26 cellular contexts compared by ENCODE assay signal in the genomic region with DNA sequence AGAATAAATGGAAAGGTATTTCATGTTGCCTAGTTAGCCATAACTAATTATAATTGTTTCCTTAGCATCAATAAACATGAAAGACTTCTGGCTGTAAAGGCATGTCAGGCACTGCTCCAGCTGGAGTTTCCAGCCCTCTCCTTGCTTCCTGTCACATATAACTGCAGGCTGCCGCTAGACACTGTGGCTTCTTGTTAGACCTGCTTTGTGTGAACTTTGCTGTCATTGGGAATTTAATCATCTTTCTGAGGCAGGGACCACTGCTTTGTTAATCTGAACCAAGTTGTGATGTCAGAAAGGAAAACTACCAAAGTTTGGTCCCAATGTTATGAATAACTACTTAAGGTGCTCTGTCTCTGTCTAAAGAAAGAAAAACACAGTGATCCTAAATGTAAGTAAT.
DNase-seq lines count a peak whose midpoint lies in the region; ATAC-seq and TF ChIP-seq lines count a peak whose summit lies in the region.
"Had no signal": no experiment of that assay in that cellular context is flagged by ENCODE, and none has a peak within 500 bp of the region (broad histone marks: within the 10 kb centered on the region; RNA-seq: fewer than 3 reads in every experiment).

No MANE protein-coding gene starts in this region.

- peaks cover 0 to 3% of the 10 kb centered on the region in 2 donors for H3K27me3 Mint-ChIP-seq in natural killer cell (ENCODE audit: low read depth in 2 of 2)
- H3K27me3 Mint-ChIP-seq in activated CD4-positive, alpha-beta memory T cell treated with anti-CD3 and anti-CD28 coated beads for 36 hours = peaks cover 2% of the 10 kb centered on the region

- H3F3A ChIP-seq in SK-N-SH (replicated peaks; ENCODE audit: insufficient read depth) = peaks cover 10% of the 10 kb centered on the region

- TF ChIP-seq RAD21 in SK-N-SH (IDR thresholded peaks at IDR 0.05; ENCODE audit: low read length) = no peak

- WGBS in SK-N-SH (ENCODE audit: low lambda C conversion rate) = 85% methylated on average over 1 of the region's 1 CpG

- H3K36me3 ChIP-seq in SK-N-SH (replicated peaks in 1 of 2; ENCODE audit: control insufficient read depth in 1 of 2, insufficient read depth in 2 of 2, low read length in 1 of 2) (no peaks in the 10 kb centered on the region), upper lobe of right lung (no peaks in the 10 kb centered on the region)
- H3K36me3 ChIP-seq: gastrocnemius medialis, pancreas had no signal

- H3K4me3 ChIP-seq in SK-N-SH (ENCODE audit: low read depth in 2 of 2, low read length in 1 of 2) = no peak overlapping the region
- no peak overlapping the region for H3K4me3 ChIP-seq in epithelial cell of esophagus (ENCODE audit: low read length)
- H3K4me3 ChIP-seq in upper lobe of right lung = no peak overlapping the region
- H3K4me3 ChIP-seq: gastrocnemius medialis, pancreas, testis had no signal

- POLR2A ChIA-PET in SK-N-SH (lab: Yijun Ruan, JAX) = no interaction called here
- POLR2A ChIA-PET in activated CD4-positive, alpha-beta memory T cell treated with anti-CD3 and anti-CD28 coated beads for 36 hours (lab: Charles Lee) = no interaction called here

- peaks cover 0 to 2% of the 10 kb centered on the region in 2 donors for H3K9me3 Mint-ChIP-seq in natural killer cell
- H3K9me3 Mint-ChIP-seq in activated CD4-positive, alpha-beta memory T cell treated with anti-CD3 and anti-CD28 coated beads for 36 hours = no peaks in the 10 kb centered on the region
- H3K9me3 Mint-ChIP-seq: nephron had no signal

- H3K36me3 Mint-ChIP-seq in natural killer cell = no peaks in the 10 kb centered on the region
- no peaks in the 10 kb centered on the region for H3K36me3 Mint-ChIP-seq in activated CD4-positive, alpha-beta memory T cell treated with anti-CD3 and anti-CD28 coated beads for 36 hours

- TF ChIP-seq CTCF in SK-N-SH (IDR thresholded peaks at IDR 0.05) (no peak), epithelial cell of esophagus (IDR thresholded peaks at IDR 0.05; ENCODE audit: insufficient read depth, low read depth, low read length, missing control alignments) (no peak), natural killer cell (IDR thresholded peaks at IDR 0.05) (no peak), upper lobe of right lung (IDR thresholded peaks at IDR 0.05) (no peak)

- H3K4me1 ChIP-seq in SK-N-SH (ENCODE audit: control insufficient read depth in 1 of 2, insufficient read depth in 2 of 2, low read depth in 1 of 2, low read length in 1 of 2) (peaks cover 6 to 12% of the 10 kb centered on the region in 2 experiments; a peak in 3 of 4 replicates), upper lobe of right lung (peaks cover 2% of the 10 kb centered on the region)
- H3K4me1 ChIP-seq: pancreas, testis had no signal

- H3K27ac ChIP-seq in SK-N-SH (ENCODE audit: low read depth in 2 of 2, low read length in 1 of 2) = peak overlapping the region; percentile 5 to 73; a peak in 2 of 4 replicates
- peak overlapping the region; percentile 45 for H3K27ac ChIP-seq in upper lobe of right lung
- H3K27ac ChIP-seq: 22Rv1, gastrocnemius medialis, pancreas, testis had no signal

- no peak overlapping the region for H3K4me3 Mint-ChIP-seq in natural killer cell
- H3K4me3 Mint-ChIP-seq in activated CD4-positive, alpha-beta memory T cell treated with anti-CD3 and anti-CD28 coated beads for 36 hours = no peak overlapping the region
- H3K4me3 Mint-ChIP-seq: activated T-cell treated with anti-CD3 and anti-CD28 coated beads, Interleukin-2, amount 50 U/mL, for 24 hours; nephron had no signal

- no peaks in the 10 kb centered on the region for H3K79me2 ChIP-seq in SK-N-SH (ENCODE audit: insufficient read depth)

- H3K9me2 ChIP-seq in SK-N-SH = no peaks in the 10 kb centered on the region

- no peak overlapping the region for H3K4me2 ChIP-seq in SK-N-SH

- H3K9me3 ChIP-seq in SK-N-SH = no peaks in the 10 kb centered on the region
- no peaks in the 10 kb centered on the region for H3K9me3 ChIP-seq in upper lobe of right lung
- H3K9me3 ChIP-seq: gastrocnemius medialis, pancreas, testis had no signal

- H2AFZ ChIP-seq in SK-N-SH (ENCODE audit: low read depth) = no peak overlapping the region

- H3K4me1 Mint-ChIP-seq in natural killer cell = peaks cover 59 to 62% of the 10 kb centered on the region in 2 donors
- peaks cover 34% of the 10 kb centered on the region for H3K4me1 Mint-ChIP-seq in activated CD4-positive, alpha-beta memory T cell treated with anti-CD3 and anti-CD28 coated beads for 36 hours (ENCODE audit: low read depth)
- H3K4me1 Mint-ChIP-seq: nephron had no signal

- peak overlapping the region; percentile 89 to 92 for H3K27ac Mint-ChIP-seq in natural killer cell
- no peak overlapping the region for H3K27ac Mint-ChIP-seq in activated CD4-positive, alpha-beta memory T cell treated with anti-CD3 and anti-CD28 coated beads for 36 hours
- H3K27ac Mint-ChIP-seq: activated T-cell treated with anti-CD3 and anti-CD28 coated beads, Interleukin-2, amount 50 U/mL, for 24 hours had no signal

- H4K20me1 ChIP-seq in SK-N-SH (ENCODE audit: insufficient read depth) = no peaks in the 10 kb centered on the region

- TF ChIP-seq EP300 in SK-N-SH (IDR thresholded peaks at IDR 0.05; ENCODE audit: borderline replicate concordance in 1 of 2, low read depth in 1 of 2, low read length in 1 of 2) = no peak

- DNase-seq in SK-N-SH (no peak), epithelial cell of esophagus (ENCODE audit: low read depth) (peak; percentile 63), natural killer cell (no peak), upper lobe of right lung (no peak)
- no peak for DNase-seq in stimulated activated naive CD8-positive, alpha-beta T cell treated with anti-CD3 and anti-CD28 coated beads, Interleukin-15, Interleukin-2, amounts not matched to agents 100 U/mL and 50 U/mL, for 24 hours
- DNase-seq in activated CD4-positive, alpha-beta memory T cell treated with anti-CD3 and anti-CD28 coated beads for 36 hours = no peak
- DNase-seq: activated CD8-positive, alpha-beta memory T cell treated with anti-CD3 and anti-CD28 coated beads for 24 hours; activated naive CD4-positive, alpha-beta T cell treated with Interleukin-2 at 50 U/mL for 16 hours; activated T-cell treated with anti-CD3 and anti-CD28 coated beads, Interleukin-2, amount 50 U/mL, for 24 hours; central memory CD4-positive, alpha-beta T cell; DMS53; erythroblast; gastrocnemius medialis; HCEC 1CT; kidney; MM.1S; NCI-H146; NCI-H510A treated with DMSO at 0.1 percent for 48 hours; pancreas; T1000 had no signal

- H3K27me3 ChIP-seq in SK-N-SH (ENCODE audit: insufficient read depth) (no peaks in the 10 kb centered on the region), upper lobe of right lung (no peaks in the 10 kb centered on the region)
- H3K27me3 ChIP-seq: gastrocnemius medialis, pancreas, testis had no signal

- CTCF ChIA-PET in SK-N-SH (lab: Yijun Ruan, JAX) = no interaction called here
- CTCF ChIA-PET in activated CD4-positive, alpha-beta memory T cell treated with anti-CD3 and anti-CD28 coated beads for 36 hours (lab: Charles Lee) = no interaction called here

- intact Hi-C loops in natural killer cell (cut with micrococcal nuclease) = no loop called here
- intact Hi-C loops in upper lobe of right lung (cut with DNase I) = no loop called here
- intact Hi-C loops in activated CD4-positive, alpha-beta memory T cell treated with anti-CD3 and anti-CD28 coated beads for 36 hours (cut with micrococcal nuclease) = loop anchor here (10.0 kb wide), 1 partner anchor 623 kb away; no protein-coding TSS in a partner anchor

- no peak for ATAC-seq in SK-N-SH treated with all-trans-retinoic acid at 6 μM for 48 hours
- no peak for ATAC-seq in natural killer cell
- no peak for ATAC-seq in upper lobe of right lung
- no peak for ATAC-seq in stimulated activated naive CD8-positive, alpha-beta T cell treated with anti-CD3 and anti-CD28 coated beads, Interleukin-15, Interleukin-2, amounts not matched to agents 100 U/mL and 50 U/mL, for 24 hours
- no peak for ATAC-seq in HG02678 (IDR thresholded peaks at IDR 0.05; ENCODE audit: unreplicated experiment)
- ATAC-seq: activated CD4-positive, CD25-positive, alpha-beta regulatory T cell treated with anti-CD3 and anti-CD28 coated beads, Interleukin-2, amount 50 U/mL, for 24 hours; gastrocnemius medialis; pancreas had no signal

- H3K9ac ChIP-seq in SK-N-SH = no peak overlapping the region

TF ChIP-seq in SK-N-SH, 30 proteins besides CTCF, POLR2A, EP300 and RAD21 (continues in another document):
- no peak for TF ChIP-seq RFX5 (IDR thresholded peaks at IDR 0.05; ENCODE audit: low read length)
- TF ChIP-seq NFIC (IDR thresholded peaks at IDR 0.05; ENCODE audit: borderline replicate concordance) = no peak
- TF ChIP-seq JUND (IDR thresholded peaks at IDR 0.05) = no peak
- TF ChIP-seq NRF1 (IDR thresholded peaks at IDR 0.05; ENCODE audit: low read depth, low read length) = no peak
- TF ChIP-seq, protein P1, sequence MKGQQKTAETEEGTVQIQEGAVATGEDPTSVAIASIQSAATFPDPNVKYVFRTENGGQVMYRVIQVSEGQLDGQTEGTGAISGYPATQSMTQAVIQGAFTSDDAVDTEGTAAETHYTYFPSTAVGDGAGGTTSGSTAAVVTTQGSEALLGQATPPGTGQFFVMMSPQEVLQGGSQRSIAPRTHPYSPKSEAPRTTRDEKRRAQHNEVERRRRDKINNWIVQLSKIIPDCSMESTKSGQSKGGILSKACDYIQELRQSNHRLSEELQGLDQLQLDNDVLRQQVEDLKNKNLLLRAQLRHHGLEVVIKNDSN (IDR thresholded peaks at IDR 0.05; ENCODE audit: borderline replicate concordance, low read depth) = no peak
- TF ChIP-seq POLR2AphosphoS5 (IDR thresholded peaks at IDR 0.05; ENCODE audit: low read depth, low read length) = no peak
- no peak for TF ChIP-seq YY1 (IDR thresholded peaks at IDR 0.05; ENCODE audit: low read depth)

TF ChIP-seq in SK-N-SH treated with all-trans-retinoic acid at 6 μM for 48 hours, 23 proteins besides CTCF, POLR2A, EP300 and RAD21 (continues in another document):
- no peak for TF ChIP-seq ZC3H10 (CRISPR knock-in tag; IDR thresholded peaks at IDR 0.05)
